1 cellular context compared by ENCODE assay signal in the genomic region with DNA sequence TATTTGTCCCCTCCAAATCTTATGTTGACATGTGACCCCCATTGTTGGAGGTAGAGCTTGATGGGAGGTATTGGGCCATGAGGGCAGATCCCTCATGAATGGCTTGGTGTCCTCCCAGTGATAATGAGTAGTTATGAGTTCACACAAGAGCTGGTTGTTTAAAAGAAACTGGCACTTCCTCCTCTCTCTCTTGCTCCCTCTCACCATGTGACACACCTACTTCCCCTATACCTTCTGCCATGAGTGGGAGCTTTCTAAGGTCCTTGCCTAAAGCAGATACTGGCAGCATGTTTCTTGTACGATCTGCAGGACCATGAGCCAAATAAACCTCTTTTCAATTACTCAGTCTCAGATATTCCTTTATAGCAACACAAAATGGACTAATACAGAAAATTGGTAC.
TF ChIP-seq lines count a peak whose summit lies in the region.

No MANE protein-coding gene starts in this region.

TF ChIP-seq in GM12878, 131 proteins besides CTCF, POLR2A, EP300 and RAD21 (continued from another document):
- TF ChIP-seq, protein P1, sequence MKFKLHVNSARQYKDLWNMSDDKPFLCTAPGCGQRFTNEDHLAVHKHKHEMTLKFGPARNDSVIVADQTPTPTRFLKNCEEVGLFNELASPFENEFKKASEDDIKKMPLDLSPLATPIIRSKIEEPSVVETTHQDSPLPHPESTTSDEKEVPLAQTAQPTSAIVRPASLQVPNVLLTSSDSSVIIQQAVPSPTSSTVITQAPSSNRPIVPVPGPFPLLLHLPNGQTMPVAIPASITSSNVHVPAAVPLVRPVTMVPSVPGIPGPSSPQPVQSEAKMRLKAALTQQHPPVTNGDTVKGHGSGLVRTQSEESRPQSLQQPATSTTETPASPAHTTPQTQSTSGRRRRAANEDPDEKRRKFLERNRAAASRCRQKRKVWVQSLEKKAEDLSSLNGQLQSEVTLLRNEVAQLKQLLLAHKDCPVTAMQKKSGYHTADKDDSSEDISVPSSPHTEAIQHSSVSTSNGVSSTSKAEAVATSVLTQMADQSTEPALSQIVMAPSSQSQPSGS (IDR thresholded peaks at IDR 0.05; ENCODE audit: low read length): no peak
- no peak for TF ChIP-seq ETV6 (conservative IDR thresholded peaks at IDR 0.05 in 1 of 2, IDR thresholded peaks at IDR 0.05 in 1 of 2; ENCODE audit: borderline replicate concordance in 1 of 2, low read depth in 1 of 2)
